14 cellular contexts compared by ENCODE assay signal in genomic region chr2:203583084-203583695, GRCh38. TPM values are rescaled to one million over a fixed set of nuclear protein-coding genes. Genes with fewer than 3 reads are reported as not detected.
A peak's percentile ranks its signal among the peaks of the same experiment; 100 is the strongest.
DNase-seq lines count a peak whose midpoint lies in the region; ATAC-seq and TF ChIP-seq lines count a peak whose summit lies in the region.
"Had no signal": no experiment of that assay in that cellular context is flagged by ENCODE, and none has a peak within 500 bp of the region (broad histone marks: within the 10 kb centered on the region; RNA-seq: fewer than 3 reads in every experiment).

No MANE protein-coding gene starts in this region.

- H3K4me1 Mint-ChIP-seq in progenitor cell of endocrine pancreas (ENCODE audit: low read depth), result peaks cover 17% of the 10 kb centered on the region

- no peaks in the 10 kb centered on the region for H3K27me3 Mint-ChIP-seq in progenitor cell of endocrine pancreas

- H3K27me3 ChIP-seq in SJSA1 (replicated peaks) (no peaks in the 10 kb centered on the region), left lung (no peaks in the 10 kb centered on the region), stomach (no peaks in the 10 kb centered on the region)

- no peak overlapping the region for H3K4me3 ChIP-seq in SJSA1
- no peak overlapping the region for H3K4me3 ChIP-seq in left lung
- H3K4me3 ChIP-seq in stomach, result no peak overlapping the region

- intact Hi-C loops in left lung (cut with DNase I) (no loop called here), stomach (cut with DNase I; ENCODE audit: low total_unique reads) (no loop called here)

- no peak for TF ChIP-seq EP300 in Ishikawa (IDR thresholded peaks at IDR 0.05; ENCODE audit: borderline replicate concordance)
- TF ChIP-seq EP300 in stomach (IDR thresholded peaks at IDR 0.05), result no peak

- no peak for TF ChIP-seq CTCF in left lung (IDR thresholded peaks at IDR 0.05)
- TF ChIP-seq CTCF in stomach (IDR thresholded peaks at IDR 0.05), result no peak
- no peak for TF ChIP-seq CTCF in progenitor cell of endocrine pancreas (IDR thresholded peaks at IDR 0.05; ENCODE audit: unreplicated experiment)

- H3K4me3 Mint-ChIP-seq in progenitor cell of endocrine pancreas (ENCODE audit: low read depth), result no peak overlapping the region

- no peaks in the 10 kb centered on the region for H3K9me3 Mint-ChIP-seq in progenitor cell of endocrine pancreas (ENCODE audit: low read depth)

- 0 out of 2 replicates have a peak overlapping the region, but pooled peaks have one; percentile 12 for H3K27ac ChIP-seq in SJSA1
- H3K27ac ChIP-seq in left lung, result peak overlapping the region; percentile 13 to 54
- peak overlapping the region; percentile 39 to 90 (median 72) for H3K27ac ChIP-seq in stomach

- no peak for TF ChIP-seq RAD21 in Ishikawa (IDR thresholded peaks at IDR 0.05; ENCODE audit: low read depth)

- DNase-seq in SJSA1 (ENCODE audit: low read depth in 1 of 2, low spot score in 2 of 2), result no peak
- DNase-seq in left lung, result no peak
- DNase-seq in stomach, result no peak
- no peak for DNase-seq in progenitor cell of endocrine pancreas (ENCODE audit: low spot score, unreplicated experiment)
- no peak for DNase-seq in KBM-7
- no peak for DNase-seq in SIG-M5 (lab: John Stamatoyannopoulos, UW)
- DNase-seq: activated CD4-positive, CD25-positive, alpha-beta regulatory T cell; activated gamma-delta T cell treated with Interleukin-2 at 50 U/mL for 16 hours; effector memory CD4-positive, alpha-beta T cell; KG1; NCI-H1694; NCI-H524 had no signal

- H3K4me1 ChIP-seq in SJSA1 (replicated peaks) (peaks cover 37% of the 10 kb centered on the region), left lung (peaks cover 26 to 32% of the 10 kb centered on the region in 2 donors), stomach (peaks cover 26 to 57% (median 46%) of the 10 kb centered on the region in 4 donors)

- in situ Hi-C loops in KBM-7 (cut with MboI; ENCODE audit: low pct_unique_long_range_greater_than_20kb, low sequenced_read_pairs), result no loop called here

- no peaks in the 10 kb centered on the region for H3K36me3 Mint-ChIP-seq in progenitor cell of endocrine pancreas (ENCODE audit: insufficient read depth)

- no peak for TF ChIP-seq POLR2A in stomach (IDR thresholded peaks at IDR 0.05)

- H3K27ac Mint-ChIP-seq in progenitor cell of endocrine pancreas, result no peak overlapping the region

- H3K36me3 ChIP-seq in SJSA1, result no peaks in the 10 kb centered on the region
- no peaks in the 10 kb centered on the region for H3K36me3 ChIP-seq in left lung
- H3K36me3 ChIP-seq in stomach, result no peaks in the 10 kb centered on the region

- ATAC-seq in left lung (no peak), GM19324 (IDR thresholded peaks at IDR 0.05; ENCODE audit: low FRiP score, unreplicated experiment) (no peak)

- H3K9me3 ChIP-seq in SJSA1 (replicated peaks) (no peaks in the 10 kb centered on the region), left lung (no peaks in the 10 kb centered on the region), stomach (no peaks in the 10 kb centered on the region)

- 73 to 93% (median 91%) methylated on average over 3 of the region's 3 CpGs for WGBS in stomach, 5 donors

TF ChIP-seq in Ishikawa, 13 proteins besides CTCF, POLR2A, EP300 and RAD21:
- TF ChIP-seq TAF1 (IDR thresholded peaks at IDR 0.05; ENCODE audit: low read depth) (no peak), CEBPB (IDR thresholded peaks at IDR 0.05) (0 out of 2 replicates have a peak, but pooled peaks have one; percentile 42)
TF ChIP-seq in Ishikawa: peak in this region for 1.

RNA-seq across cellular contexts. Expression of gene RAPH1, which starts 48.1 kb away (rescaled TPM):
- 15.4 and 45.7 TPM in 2 replicates for total RNA-seq in SJSA1 (2014; rRNA removed; shearing (Covaris generic))
- total RNA-seq in left lung (10 to 100 TPM; 70.7 to 74.7 TPM), stomach (1,000 to 10,000 TPM in 1 of 5 donors, 100 to 1,000 TPM in 1, 10 to 100 TPM in 2, 1 to 10 TPM in 1; 4.7 to 1,062 (median 44.6) TPM), progenitor cell of endocrine pancreas (19.9 and 21.7 TPM in 2 replicates)
- 1 to 10 TPM; 2.5 to 3.7 (median 3.5) TPM for polyA plus RNA-seq in stomach

Comparison
In these comparisons a context has a peak if more than half of its experiments do, and no peak if none do; other contexts are left out.
1. H3K27ac ChIP-seq: peak in every context shown above with its lines; median percentile 72 in stomach; 34 in left lung; 12 in SJSA1.